ENCODE assay signal across 8 cellular contexts in genomic region chr1:93180723-93181613, GRCh38. TPM values are rescaled to one million over a fixed set of nuclear protein-coding genes. Genes with fewer than 3 reads are reported as not detected.
DNase-seq lines count a peak whose midpoint lies in the region; ATAC-seq, FAIRE-seq and TF ChIP-seq lines count a peak whose summit lies in the region.

Gene CCDC18 (plus strand): TSS chr1:93180724. CDS start chr1:93183362, 2,638 bp downstream.

- H3K9me3 Mint-ChIP-seq in CD8-positive, alpha-beta memory T cell, result no peaks in the 10 kb centered on the region

- no peaks in the 10 kb centered on the region for H3K27me3 ChIP-seq in CD8-positive, alpha-beta memory T cell (ENCODE audit: insufficient read depth, low read length, poor library complexity, severe bottlenecking)
- no peaks in the 10 kb centered on the region for H3K27me3 ChIP-seq in thoracic aorta (replicated peaks; ENCODE audit: insufficient read depth)

- in situ Hi-C loops in GM18951 (cut with MboI; ENCODE audit: low sequenced_read_pairs, unreplicated experiment), result no loop called here

- peaks cover 38% of the 10 kb centered on the region for H3K4me1 ChIP-seq in CD8-positive, alpha-beta memory T cell (ENCODE audit: insufficient read depth, low read length)
- peaks cover 22 to 28% of the 10 kb centered on the region in 2 donors for H3K4me1 ChIP-seq in thoracic aorta (ENCODE audit: control insufficient read depth in 1 of 2, low read depth in 2 of 2)

- FAIRE-seq in HTR-8/SVneo (lab: Jason Lieb, UNC), result no peak

- TF ChIP-seq CTCF in coronary artery (IDR thresholded peaks at IDR 0.05) (no peak), thoracic aorta (IDR thresholded peaks at IDR 0.05) (no peak)

- POLR2A ChIA-PET in CD8-positive, alpha-beta memory T cell (lab: Charles Lee), result interaction anchor here (0.6 to 1.3 kb wide), 6 partner anchors 22 to 667 kb away, joined by 3 to 6 read pairs (median 4); no protein-coding TSS in a partner anchor

- no peaks in the 10 kb centered on the region for H3K9me3 ChIP-seq in CD8-positive, alpha-beta memory T cell (ENCODE audit: low read length)
- H3K9me3 ChIP-seq in thoracic aorta, result no peaks in the 10 kb centered on the region

- peak within 1 kb of the TSS; percentile 87 to 97 (median 94) for H3K4me3 Mint-ChIP-seq in CD8-positive, alpha-beta memory T cell

- CTCF ChIA-PET in CD8-positive, alpha-beta memory T cell (lab: Charles Lee), result interaction anchor here (1.0 kb wide), 1 partner anchor 187 kb away, joined by 3 read pairs; no protein-coding TSS in a partner anchor

- H3K27me3 Mint-ChIP-seq in CD8-positive, alpha-beta memory T cell, result no peaks in the 10 kb centered on the region

- peak within 1 kb of the TSS; percentile 99 for H3K4me3 ChIP-seq in CD8-positive, alpha-beta memory T cell (ENCODE audit: low read length)
- H3K4me3 ChIP-seq in coronary artery (peak within 1 kb of the TSS; percentile 98), thoracic aorta (peak within 1 kb of the TSS; percentile 82)

- H3K27ac ChIP-seq in CD8-positive, alpha-beta memory T cell (ENCODE audit: low read depth, low read length), result peak within 1 kb of the TSS; percentile 97
- H3K27ac ChIP-seq in coronary artery (peak within 1 kb of the TSS; percentile 98 to 100), thoracic aorta (peak within 1 kb of the TSS; percentile 98 to 99)

- intact Hi-C loops in T-helper 2 cell treated with Interferon-gamma antibody and Interleukin-4, amounts not matched to agents 100 ng/mL and 5 ng/mL, for 36 hours (cut with micrococcal nuclease), result loop anchor here (1.0 to 10.0 kb wide), 9 partner anchors 10 to 696 kb away; partner anchors contain the start of genes DR1, GFI1 and MTF2

- peaks cover 50 to 66% (median 65%) of the 10 kb centered on the region in 3 donors for H3K4me1 Mint-ChIP-seq in CD8-positive, alpha-beta memory T cell

- H3K27ac Mint-ChIP-seq in CD8-positive, alpha-beta memory T cell, result peak within 1 kb of the TSS; percentile 92 to 100 (median 97)

- no peaks in the 10 kb centered on the region for H3K36me3 ChIP-seq in CD8-positive, alpha-beta memory T cell (ENCODE audit: insufficient read depth, low read length)
- H3K36me3 ChIP-seq in thoracic aorta, result no peaks in the 10 kb centered on the region

- peak; percentile 75 for TF ChIP-seq POLR2A in GM18951 (IDR thresholded peaks at IDR 0.05; ENCODE audit: extremely low read depth, insufficient read depth, insufficient read length)

- peak in 3 of 5 donors; percentile 54 to 77 (median 54) for DNase-seq in CD8-positive, alpha-beta memory T cell
- peak; percentile 35 for DNase-seq in HTR-8/SVneo (ENCODE audit: insufficient read length, low spot score)
- no peak for DNase-seq in coronary artery (ENCODE audit: low spot score)
- peak; percentile 22 for DNase-seq in myocyte (ENCODE audit: low read depth)
- peak; percentile 2 for DNase-seq in thoracic aorta (ENCODE audit: low spot score)

- ATAC-seq in thoracic aorta (ENCODE audit: insufficient number of reproducible peaks, low FRiP score, low read depth) (no peak), GM18520 (IDR thresholded peaks at IDR 0.05; ENCODE audit: unreplicated experiment) (no peak)

- H3K36me3 Mint-ChIP-seq in CD8-positive, alpha-beta memory T cell, result peaks cover 0 to 29% (median 5%) of the 10 kb centered on the region in 3 donors

RNA-seq across cellular contexts. Expression of gene CCDC18, which starts in this region (rescaled TPM):
- total RNA-seq in CD8-positive, alpha-beta memory T cell, result 10 to 100 TPM; 10.7 to 11.5 TPM
- polyA plus RNA-seq in CD8-positive, alpha-beta memory T cell, result 9.6 TPM
- total RNA-seq in T-helper 2 cell treated with Interferon-gamma antibody and Interleukin-4, amounts not matched to agents 100 ng/mL and 5 ng/mL, for 36 hours, result 24.7 and 29.6 TPM in 2 replicates
- total RNA-seq in myocyte (2.2 and 3.1 TPM in 2 replicates), thoracic aorta (1 to 10 TPM; 1.9 to 4.0 TPM)
- 1.4 TPM for polyA plus RNA-seq in myocyte (2012)
